In the genomic region with DNA sequence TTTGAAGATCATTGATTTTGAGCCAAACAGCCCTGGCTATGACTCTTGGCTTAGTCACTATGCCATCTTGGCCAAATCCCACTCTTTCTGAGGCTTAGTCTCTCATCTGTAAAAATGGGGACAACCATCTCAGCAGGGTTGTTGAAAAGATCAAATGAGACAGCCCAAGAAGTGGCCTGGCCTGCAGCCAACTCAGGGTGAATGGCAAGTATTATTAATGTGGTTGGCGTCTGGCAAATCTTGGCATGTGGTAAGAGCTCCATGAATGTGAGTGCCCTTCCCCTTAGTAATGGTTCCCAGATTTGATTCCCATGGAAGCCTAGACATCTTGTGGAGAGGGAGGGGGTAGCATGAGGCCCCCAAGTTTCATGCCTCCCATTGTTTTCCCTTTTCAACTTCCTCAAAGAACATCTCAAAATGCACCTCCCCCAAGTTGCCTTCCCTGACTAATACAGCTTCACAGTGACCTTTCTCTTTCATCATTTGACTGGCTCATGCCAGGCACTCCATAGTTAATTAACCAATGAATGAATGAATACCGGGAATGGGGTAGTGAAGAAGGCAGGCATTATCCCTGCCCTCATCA, we compare ENCODE assay signal across 10 cellular contexts. TPM values are rescaled to one million over a fixed set of nuclear protein-coding genes. Genes with fewer than 3 reads are reported as not detected.
DNase-seq lines count a peak whose midpoint lies in the region; ATAC-seq and TF ChIP-seq lines count a peak whose summit lies in the region.
"Had no signal": no experiment of that assay in that cellular context is flagged by ENCODE, and none has a peak within 500 bp of the region (broad histone marks: within the 10 kb centered on the region; RNA-seq: fewer than 3 reads in every experiment).

No MANE protein-coding gene starts in this region.

- peaks cover 18% of the 10 kb centered on the region for H3K27me3 Mint-ChIP-seq in activated CD8-positive, alpha-beta memory T cell treated with anti-CD3 and anti-CD28 coated beads, Interleukin-2, amount 10 ng/mL, durations not matched to agents 7 days and 5 days

- H4K20me1 ChIP-seq in fibroblast of lung (ENCODE audit: control insufficient read depth, extremely low read depth, insufficient read depth, low read length) = no peaks in the 10 kb centered on the region

- H3K9ac ChIP-seq in fibroblast of lung (ENCODE audit: insufficient read depth, low read length) = no peak overlapping the region

- no peaks in the 10 kb centered on the region for H3K36me3 ChIP-seq in fibroblast of lung (ENCODE audit: control insufficient read depth, insufficient read depth, low read length)

- H3K36me3 Mint-ChIP-seq in activated CD8-positive, alpha-beta memory T cell treated with anti-CD3 and anti-CD28 coated beads, Interleukin-2, amount 10 ng/mL, durations not matched to agents 7 days and 5 days = no peaks in the 10 kb centered on the region
- H3K36me3 Mint-ChIP-seq: memory B cell had no signal

- no peaks in the 10 kb centered on the region for H3K27me3 ChIP-seq in fibroblast of lung (ENCODE audit: control insufficient read depth, insufficient read depth, low read length)

- no peak overlapping the region for H2AFZ ChIP-seq in fibroblast of lung (ENCODE audit: low read length)

- H3K27ac Mint-ChIP-seq in activated CD8-positive, alpha-beta memory T cell treated with anti-CD3 and anti-CD28 coated beads, Interleukin-2, amount 10 ng/mL, durations not matched to agents 7 days and 5 days = no peak overlapping the region
- H3K27ac Mint-ChIP-seq: memory B cell; T-helper 1 cell treated with Interleukin-12 subunit alpha and Interleukin-12 subunit beta and Interleukin-4 antibody, amounts not matched to agents 30 μg/mL and 1 μg/mL, for 36 hours had no signal

- H3K9me3 Mint-ChIP-seq in activated CD8-positive, alpha-beta memory T cell treated with anti-CD3 and anti-CD28 coated beads, Interleukin-2, amount 10 ng/mL, durations not matched to agents 7 days and 5 days (ENCODE audit: low read depth) = no peaks in the 10 kb centered on the region
- H3K9me3 Mint-ChIP-seq: memory B cell; T-helper 1 cell treated with Interleukin-12 subunit alpha and Interleukin-12 subunit beta and Interleukin-4 antibody, amounts not matched to agents 30 μg/mL and 1 μg/mL, for 36 hours had no signal

- H3K27ac ChIP-seq in fibroblast of lung (ENCODE audit: insufficient read depth, low read length) = peak overlapping the region; percentile 58

- peaks cover 5% of the 10 kb centered on the region for H3K4me1 Mint-ChIP-seq in activated CD8-positive, alpha-beta memory T cell treated with anti-CD3 and anti-CD28 coated beads, Interleukin-2, amount 10 ng/mL, durations not matched to agents 7 days and 5 days

- TF ChIP-seq CTCF in fibroblast of lung (conservative IDR thresholded peaks at IDR 0.05 in 1 of 2, IDR thresholded peaks at IDR 0.05 in 1 of 2; ENCODE audit: low read depth in 1 of 2, low read length in 2 of 2) = no peak

- no peaks in the 10 kb centered on the region for H3K79me2 ChIP-seq in fibroblast of lung (ENCODE audit: control insufficient read depth, insufficient read depth, low read length)

- H3K4me1 ChIP-seq in fibroblast of lung (ENCODE audit: control insufficient read depth, extremely low read depth, insufficient read depth, low read length) = peaks cover 44% of the 10 kb centered on the region

- DNase-seq in activated CD8-positive, alpha-beta memory T cell treated with anti-CD3 and anti-CD28 coated beads for 24 hours = peak; percentile 32
- no peak for DNase-seq in activated CD8-positive, alpha-beta memory T cell treated with anti-CD3 and anti-CD28 coated beads, Interleukin-2, amount 10 ng/mL, durations not matched to agents 7 days and 5 days
- peak; percentile 100 for DNase-seq in RPMI7951 (ENCODE audit: low read depth)
- DNase-seq in fibroblast of lung (ENCODE audit: low read depth in 2 of 2) = peak; percentile 85 to 99
- peak; percentile 27 for DNase-seq in superior temporal gyrus (ENCODE audit: extremely low spot score)
- no peak for DNase-seq in NCI-H1930 (lab: John Stamatoyannopoulos, UW)
- no peak for DNase-seq in NCI-H526 treated with DMSO at 0.1 percent for 48 hours (lab: John Stamatoyannopoulos, UW)

- ATAC-seq in activated CD8-positive, alpha-beta memory T cell treated with anti-CD3 and anti-CD28 coated beads, Interleukin-2, amount 10 ng/mL, durations not matched to agents 7 days and 5 days = no peak
- no peak for ATAC-seq in GM18868 (IDR thresholded peaks at IDR 0.05; ENCODE audit: unreplicated experiment)

- no peaks in the 10 kb centered on the region for H3K9me3 ChIP-seq in fibroblast of lung (ENCODE audit: control insufficient read depth, insufficient read depth, low read depth, low read length)

- CTCF ChIA-PET in activated CD8-positive, alpha-beta memory T cell treated with anti-CD3 and anti-CD28 coated beads, Interleukin-2, amount 10 ng/mL, durations not matched to agents 7 days and 5 days (lab: Charles Lee) = no interaction called here

- H3K4me2 ChIP-seq in fibroblast of lung (ENCODE audit: extremely low read depth, insufficient read depth, low read length) = peak overlapping the region; percentile 30

- H3K4me3 ChIP-seq in fibroblast of lung (replicated peaks in 1 of 4; ENCODE audit: control extremely low read depth in 1 of 4, insufficient read depth in 1 of 4, low read depth in 3 of 4, low read length in 4 of 4) = no peak overlapping the region

- H3K4me3 Mint-ChIP-seq in activated CD8-positive, alpha-beta memory T cell treated with anti-CD3 and anti-CD28 coated beads, Interleukin-2, amount 10 ng/mL, durations not matched to agents 7 days and 5 days = no peak overlapping the region
- H3K4me3 Mint-ChIP-seq: memory B cell; T-helper 1 cell treated with Interleukin-12 subunit alpha and Interleukin-12 subunit beta and Interleukin-4 antibody, amounts not matched to agents 30 μg/mL and 1 μg/mL, for 36 hours had no signal

RNA-seq across cellular contexts. Expression of a gene that starts 11.8 kb away (rescaled TPM):
- under 1 TPM; 0.26 to 0.42 TPM for total RNA-seq in activated CD8-positive, alpha-beta memory T cell treated with anti-CD3 and anti-CD28 coated beads, Interleukin-2, amount 10 ng/mL, durations not matched to agents 7 days and 5 days
- total RNA-seq in RPMI7951 (2014; rRNA removed; shearing (Covaris generic)) = 976 and 1,163 TPM in 2 replicates
- 270 and 398 TPM in 2 replicates for total RNA-seq in fibroblast of lung
- 525 and 889 TPM in 2 replicates for polyA plus RNA-seq in fibroblast of lung
- polyA plus RNA-seq in fibroblast of lung (2012) = 631 and 968 TPM in 2 replicates
- polyA minus RNA-seq in fibroblast of lung (ENCODE audit: low replicate concordance) = 379 and 787 TPM in 2 replicates

Comparison
In these comparisons a context has a peak if more than half of its experiments do, and no peak if none do; other contexts are left out.
1. DNase-seq: peak in activated CD8-positive, alpha-beta memory T cell treated with anti-CD3 and anti-CD28 coated beads for 24 hours (single experiment), RPMI7951 (single experiment), fibroblast of lung (2 of 2) and superior temporal gyrus (single experiment); none in activated CD8-positive, alpha-beta memory T cell treated with anti-CD3 and anti-CD28 coated beads, Interleukin-2, amount 10 ng/mL, durations not matched to agents 7 days and 5 days (single experiment), NCI-H1930 (0 of 2) and NCI-H526 treated with DMSO at 0.1 percent for 48 hours (single experiment).
2. RNA of a gene that starts 11.8 kb away (total RNA-seq): 976 to 1,163 TPM in RPMI7951 and 270 to 398 TPM in fibroblast of lung; 0.26 to 0.42 TPM in activated CD8-positive, alpha-beta memory T cell treated with anti-CD3 and anti-CD28 coated beads, Interleukin-2, amount 10 ng/mL, durations not matched to agents 7 days and 5 days; every median in the first group is over 100 times any median in the second.